Comparison of ENCODE assay signal across 1 cellular context in the genomic region with DNA sequence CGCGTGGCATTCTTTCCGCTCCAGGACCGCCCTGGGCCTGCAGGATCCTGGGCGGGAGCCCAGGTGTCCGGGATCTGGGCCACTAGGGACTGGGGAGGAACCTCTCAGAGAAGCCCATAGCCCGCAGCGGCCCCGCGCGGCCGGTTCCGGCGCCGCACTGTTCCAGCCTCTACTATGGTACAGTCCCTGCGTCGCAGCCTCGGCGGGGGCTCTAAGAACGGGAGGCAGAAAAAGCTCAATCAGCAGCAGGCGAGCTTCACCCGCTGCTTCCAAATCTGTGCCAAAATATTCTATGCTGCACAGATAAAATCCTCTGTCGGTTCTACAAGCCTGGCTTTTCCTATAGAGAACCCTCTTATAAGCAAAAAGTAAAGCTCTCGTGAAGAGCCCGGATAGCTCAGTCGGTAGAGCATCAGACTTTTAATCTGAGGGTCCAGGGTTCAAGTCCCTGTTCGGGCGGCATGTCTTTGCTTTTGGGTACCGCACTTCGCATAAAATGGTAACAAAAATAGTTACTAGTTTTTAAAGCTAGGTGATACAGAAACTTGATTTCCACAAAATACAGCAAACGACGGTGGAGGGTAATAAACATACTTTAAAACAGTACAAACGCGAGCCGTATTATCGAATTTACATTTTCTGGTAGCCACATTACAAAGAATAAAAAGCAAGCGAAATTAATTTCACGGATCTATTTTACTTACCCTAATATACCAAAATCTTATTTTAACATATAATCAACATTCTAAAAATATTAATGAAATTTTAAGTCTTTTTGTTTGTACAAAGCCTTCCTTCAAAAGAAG.
TF ChIP-seq lines count a peak whose summit lies in the region.

No MANE protein-coding gene starts in this region.

TF ChIP-seq in liver, 16 proteins besides CTCF, POLR2A, EP300 and RAD21 (continued from another document):
- TF ChIP-seq, protein P1, sequence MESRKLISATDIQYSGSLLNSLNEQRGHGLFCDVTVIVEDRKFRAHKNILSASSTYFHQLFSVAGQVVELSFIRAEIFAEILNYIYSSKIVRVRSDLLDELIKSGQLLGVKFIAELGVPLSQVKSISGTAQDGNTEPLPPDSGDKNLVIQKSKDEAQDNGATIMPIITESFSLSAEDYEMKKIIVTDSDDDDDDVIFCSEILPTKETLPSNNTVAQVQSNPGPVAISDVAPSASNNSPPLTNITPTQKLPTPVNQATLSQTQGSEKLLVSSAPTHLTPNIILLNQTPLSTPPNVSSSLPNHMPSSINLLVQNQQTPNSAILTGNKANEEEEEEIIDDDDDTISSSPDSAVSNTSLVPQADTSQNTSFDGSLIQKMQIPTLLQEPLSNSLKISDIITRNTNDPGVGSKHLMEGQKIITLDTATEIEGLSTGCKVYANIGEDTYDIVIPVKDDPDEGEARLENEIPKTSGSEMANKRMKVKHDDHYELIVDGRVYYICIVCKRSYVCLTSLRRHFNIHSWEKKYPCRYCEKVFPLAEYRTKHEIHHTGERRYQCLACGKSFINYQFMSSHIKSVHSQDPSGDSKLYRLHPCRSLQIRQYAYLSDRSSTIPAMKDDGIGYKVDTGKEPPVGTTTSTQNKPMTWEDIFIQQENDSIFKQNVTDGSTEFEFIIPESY (IDR thresholded peaks at IDR 0.05) = no peak
- TF ChIP-seq YY1 (IDR thresholded peaks at IDR 0.05) (peak; percentile 56), HNF4A (conservative IDR thresholded peaks at IDR 0.05) (peak; percentile 55 to 74), NR2F2 (IDR thresholded peaks at IDR 0.05) (no peak), HNF4G (IDR thresholded peaks at IDR 0.05) (peak; percentile 25), JUND (IDR thresholded peaks at IDR 0.05) (peak in 1 of 2 donors; percentile 8), TAF1 (conservative IDR thresholded peaks at IDR 0.05) (no peak), GABPA (IDR thresholded peaks at IDR 0.05 in 1 of 2, conservative IDR thresholded peaks at IDR 0.05 in 1 of 2) (no peak), EGR1 (IDR thresholded peaks at IDR 0.05; ENCODE audit: low read depth in 2 of 2) (no peak), RXRA (IDR thresholded peaks at IDR 0.05) (no peak), FOXA1 (IDR thresholded peaks at IDR 0.05) (no peak), FOXA2 (IDR thresholded peaks at IDR 0.05) (no peak), SP1 (IDR thresholded peaks at IDR 0.05) (peak; percentile 27)
- TF ChIP-seq, protein P2, sequence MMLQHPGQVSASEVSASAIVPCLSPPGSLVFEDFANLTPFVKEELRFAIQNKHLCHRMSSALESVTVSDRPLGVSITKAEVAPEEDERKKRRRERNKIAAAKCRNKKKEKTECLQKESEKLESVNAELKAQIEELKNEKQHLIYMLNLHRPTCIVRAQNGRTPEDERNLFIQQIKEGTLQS (IDR thresholded peaks at IDR 0.05) = peak; percentile 100
- TF ChIP-seq, protein P3, sequence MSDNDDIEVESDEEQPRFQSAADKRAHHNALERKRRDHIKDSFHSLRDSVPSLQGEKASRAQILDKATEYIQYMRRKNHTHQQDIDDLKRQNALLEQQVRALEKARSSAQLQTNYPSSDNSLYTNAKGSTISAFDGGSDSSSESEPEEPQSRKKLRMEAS (IDR thresholded peaks at IDR 0.05) = no peak
